In genomic region chr10:11425288-11425595, GRCh38 we compare ENCODE assay signal across 21 cellular contexts.
DNase-seq lines count a peak whose midpoint lies in the region; ATAC-seq and TF ChIP-seq lines count a peak whose summit lies in the region.
"Had no signal": no experiment of that assay in that cellular context is flagged by ENCODE, and none has a peak within 500 bp of the region (broad histone marks: within the 10 kb centered on the region; RNA-seq: fewer than 3 reads in every experiment).

No MANE protein-coding gene starts in this region.

- no peaks in the 10 kb centered on the region for H3K79me1 ChIP-seq in neuronal stem cell (ENCODE audit: low read depth, low read length)

- H3K9me3 ChIP-seq in neuronal stem cell (replicated peaks in 1 of 2; ENCODE audit: control insufficient read depth in 2 of 2, insufficient read depth in 1 of 2, low read depth in 1 of 2, low read length in 2 of 2): peaks cover 5 to 7% of the 10 kb centered on the region in 2 donors
- H3K9me3 ChIP-seq: BE2C, Peyer's patch had no signal

- no peak overlapping the region for H4K8ac ChIP-seq in neuronal stem cell (ENCODE audit: low read depth, low read length)

- H3K4me2 ChIP-seq in neuronal stem cell (ENCODE audit: insufficient read depth, low read length, poor library complexity, severe bottlenecking): no peak overlapping the region

- H3K27me3 ChIP-seq in neuronal stem cell (ENCODE audit: control insufficient read depth in 3 of 3, insufficient read depth in 3 of 3, low read depth in 1 of 3, low read length in 3 of 3): no peaks in the 10 kb centered on the region
- H3K27me3 ChIP-seq: BE2C, esophagus muscularis mucosa, heart right ventricle, Peyer's patch had no signal

- no peak overlapping the region for H2AK5ac ChIP-seq in neuronal stem cell (ENCODE audit: low read depth, low read length)

- no peaks in the 10 kb centered on the region for H3K36me3 ChIP-seq in neuronal stem cell (replicated peaks in 1 of 2; ENCODE audit: control insufficient read depth in 2 of 2, insufficient read depth in 2 of 2, low read length in 2 of 2)
- H3K36me3 ChIP-seq: BE2C, esophagus muscularis mucosa, heart right ventricle, Peyer's patch had no signal

- H3K4me1 ChIP-seq in neuronal stem cell (ENCODE audit: control insufficient read depth in 2 of 2, insufficient read depth in 1 of 2, low read depth in 1 of 2, low read length in 2 of 2): peaks cover 0 to 14% of the 10 kb centered on the region in 2 donors
- H3K4me1 ChIP-seq: BE2C, esophagus muscularis mucosa, heart right ventricle, Peyer's patch had no signal

- no peak overlapping the region for H3K18ac ChIP-seq in neuronal stem cell (ENCODE audit: low read length)

- no peak overlapping the region for H2BK120ac ChIP-seq in neuronal stem cell (ENCODE audit: low read depth, low read length)

- H3K14ac ChIP-seq in neuronal stem cell (ENCODE audit: low read length): no peak overlapping the region

- WGBS in neuronal stem cell (ENCODE audit: extremely low coverage in 2 of 2, insufficient read length in 2 of 2, insufficient replicate concordance in 1 of 2), 2 donors: no CpG with 5 or more reads among the region's 2 CpGs

- peak overlapping the region; percentile 50 for H2AFZ ChIP-seq in neuronal stem cell (ENCODE audit: low read length)

- H2BK15ac ChIP-seq in neuronal stem cell (ENCODE audit: low read length): no peak overlapping the region

- no peak overlapping the region for H3K9ac ChIP-seq in neuronal stem cell (ENCODE audit: low read depth, low read length, poor library complexity)

- H3K23ac ChIP-seq in neuronal stem cell (ENCODE audit: low read depth, low read length, poor library complexity): no peak overlapping the region

- H3K4me3 ChIP-seq in neuronal stem cell (ENCODE audit: low read length in 2 of 2): no peak overlapping the region
- H3K4me3 ChIP-seq: esophagus muscularis mucosa, heart right ventricle, Peyer's patch had no signal

- no peak overlapping the region for H3K27ac ChIP-seq in neuronal stem cell (replicated peaks; ENCODE audit: low read length)
- H3K27ac ChIP-seq: 22Rv1, esophagus muscularis mucosa, heart right ventricle, HL-60, Peyer's patch had no signal

- no peak overlapping the region for H4K91ac ChIP-seq in neuronal stem cell (ENCODE audit: low read depth, low read length, poor library complexity)

- ATAC-seq in SK-N-SH treated with all-trans-retinoic acid at 6 μM for 48 hours (no peak), HG03469 (IDR thresholded peaks at IDR 0.05; ENCODE audit: unreplicated experiment) (no peak), GM21786 (IDR thresholded peaks at IDR 0.05; ENCODE audit: unreplicated experiment) (no peak)
- ATAC-seq: natural killer cell; stimulated activated naive CD8-positive, alpha-beta T cell treated with anti-CD3 and anti-CD28 coated beads, Interleukin-15, Interleukin-2, amounts not matched to agents 100 U/mL and 50 U/mL, for 24 hours had no signal

- no peak overlapping the region for H2BK12ac ChIP-seq in neuronal stem cell (ENCODE audit: low read length)

- H2BK5ac ChIP-seq in neuronal stem cell (ENCODE audit: low read length): no peak overlapping the region

- DNase-seq in NCI-H2081 (lab: John Stamatoyannopoulos, UW) (peak; percentile 5 to 42), NCI-H2081 treated with DMSO at 0.1 percent for 48 hours (lab: John Stamatoyannopoulos, UW) (no peak), NCI-H1417 treated with DMSO at 0.1 percent for 48 hours (lab: John Stamatoyannopoulos, UW) (peak; percentile 6), neuronal stem cell (ENCODE audit: low spot score) (no peak), EL (no peak)
- DNase-seq: activated naive CD8-positive, alpha-beta T cell treated with anti-CD3 and anti-CD28 coated beads, Interleukin-2, amount 10 ng/mL, durations not matched to agents 7 days and 5 days; activated T-cell treated with anti-CD3 and anti-CD28 coated beads, Interleukin-2, amount 50 U/mL, for 48 hours; BE2C; effector CD4-positive, alpha-beta T cell; heart right ventricle; mammary epithelial cell; natural killer cell; NCI-H524 treated with DMSO at 0.1 percent for 48 hours; Peyer's patch; stimulated activated naive CD8-positive, alpha-beta T cell treated with anti-CD3 and anti-CD28 coated beads, Interleukin-15, Interleukin-2, amounts not matched to agents 100 U/mL and 50 U/mL, for 24 hours had no signal

- H3K4ac ChIP-seq in neuronal stem cell (ENCODE audit: low read length): no peak overlapping the region

TF ChIP-seq in SK-N-SH treated with all-trans-retinoic acid at 6 μM for 48 hours, 23 proteins besides CTCF, POLR2A, EP300 and RAD21:
- no peak for TF ChIP-seq ZNF565 (CRISPR knock-in tag; conservative IDR thresholded peaks at IDR 0.05; ENCODE audit: low read depth)
- peak; percentile 71; the same call in 1 of the 2 replicates for TF ChIP-seq TCF4 (CRISPR knock-in tag; IDR thresholded peaks at IDR 0.05; ENCODE audit: borderline replicate concordance)

Comparison
In these comparisons a context has a peak if more than half of its experiments do, and no peak if none do; other contexts are left out.
1. DNase-seq: peak in NCI-H2081 (2 of 2) and NCI-H1417 treated with DMSO at 0.1 percent for 48 hours (single experiment); none in NCI-H2081 treated with DMSO at 0.1 percent for 48 hours (single experiment), neuronal stem cell (single experiment) and EL (single experiment).